In the genomic region with DNA sequence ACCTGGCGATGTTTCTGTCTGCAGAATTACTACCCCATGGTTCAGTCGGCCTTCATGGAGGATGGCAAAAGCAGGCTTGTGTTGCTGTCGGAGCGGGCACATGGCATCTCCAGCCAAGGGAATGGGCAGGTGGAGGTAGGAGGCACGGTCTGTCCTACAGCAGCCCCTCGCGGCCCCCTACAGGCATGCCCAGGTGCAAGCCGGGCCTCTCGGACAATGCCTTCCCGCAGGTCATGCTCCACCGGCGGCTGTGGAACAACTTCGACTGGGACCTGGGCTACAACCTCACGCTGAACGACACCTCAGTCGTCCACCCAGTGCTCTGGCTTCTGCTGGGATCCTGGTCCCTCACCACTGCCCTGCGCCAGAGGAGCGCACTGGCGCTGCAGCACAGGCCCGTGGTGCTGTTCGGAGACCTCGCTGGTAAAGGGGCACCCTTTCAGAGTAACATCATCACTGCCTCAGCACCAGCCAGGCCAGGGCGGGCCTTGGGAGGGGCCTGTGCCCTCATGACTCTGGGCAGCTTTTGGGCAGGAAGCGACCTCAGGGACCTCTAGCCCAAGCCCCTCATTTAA, we compare ENCODE assay signal across 26 cellular contexts.
"Had no signal": no experiment of that assay in that cellular context is flagged by ENCODE, and none has a peak within 500 bp of the region (broad histone marks: within the 10 kb centered on the region; RNA-seq: fewer than 3 reads in every experiment).

No MANE protein-coding gene starts in this region.

- H3K4me1 ChIP-seq: left ventricle myocardium inferior, lower lobe of right lung, neural progenitor cell, parathyroid adenoma, prostate gland, right lobe of liver, suprapubic skin, thyroid gland, upper lobe of left lung, uterus had no signal

- DNase-seq: cortex of kidney; dorsolateral prefrontal cortex; effector CD8-positive, alpha-beta T cell; heart left ventricle; hippocampal formation; left cardiac atrium; left ventricle myocardium inferior; lower lobe of right lung; midbrain; occipital lobe; right lobe of liver; stimulated activated CD4-positive, alpha-beta T cell treated with anti-CD3 and anti-CD28 coated beads, Interleukin-4, amount 100 ng/mL, for 1 hour; stimulated activated CD8-positive, alpha-beta memory T cell treated with anti-CD3 and anti-CD28 coated beads, Interleukin-4, amount 100 ng/mL, for 48 hours; stimulated activated naive CD8-positive, alpha-beta T cell treated with anti-CD3 and anti-CD28 coated beads, Interleukin-15, Interleukin-2, amounts not matched to agents 100 U/mL and 50 U/mL, for 24 hours; thyroid gland; uterus had no signal

- H3K27ac ChIP-seq: dorsolateral prefrontal cortex, heart left ventricle, left ventricle myocardium inferior, lower lobe of right lung, neural progenitor cell, parathyroid adenoma, prostate gland, right lobe of liver, suprapubic skin, thyroid gland, upper lobe of left lung, uterus had no signal

- H3K79me2 ChIP-seq: parathyroid adenoma had no signal

- H3K4me3 Mint-ChIP-seq: memory B cell; natural killer cell treated with Interleukin-12 subunit alpha and Interleukin-12 subunit beta and Interleukin-15 and Interleukin-18, amount 100 ng/mL, for 72 hours; neural progenitor cell; stimulated activated effector memory CD8-positive, alpha-beta T cell treated with anti-CD3 and anti-CD28 coated beads, Interleukin-12 subunit alpha, Interleukin-12 subunit beta, amount 100 ng/mL, for 72 hours had no signal

- H3K9ac ChIP-seq: neural progenitor cell, parathyroid adenoma had no signal

- H3K36me3 ChIP-seq: neural progenitor cell, uterus had no signal

- H2AFZ ChIP-seq: neural progenitor cell, parathyroid adenoma had no signal

- H3K27me3 ChIP-seq: dorsolateral prefrontal cortex, heart left ventricle, neural progenitor cell, right lobe of liver, suprapubic skin, thyroid gland, upper lobe of left lung, uterus had no signal

- H3K4me3 ChIP-seq: dorsolateral prefrontal cortex, heart left ventricle, left ventricle myocardium inferior, lower lobe of right lung, neural progenitor cell, prostate gland, right lobe of liver, suprapubic skin, thyroid gland, upper lobe of left lung, uterus had no signal

- H3K9me3 ChIP-seq: heart left ventricle, left ventricle myocardium inferior, lower lobe of right lung, prostate gland, right lobe of liver, suprapubic skin, thyroid gland, upper lobe of left lung, uterus had no signal

- H3K4me1 Mint-ChIP-seq: memory B cell, neural progenitor cell had no signal

- FAIRE-seq: frontal cortex, keratinocyte had no signal

- H3K27ac Mint-ChIP-seq: memory B cell; natural killer cell treated with Interleukin-12 subunit alpha and Interleukin-12 subunit beta and Interleukin-15 and Interleukin-18, amount 100 ng/mL, for 72 hours; neural progenitor cell had no signal

- ATAC-seq: heart left ventricle; left cardiac atrium; lower lobe of right lung; natural killer cell treated with Interleukin-12 subunit alpha and Interleukin-12 subunit beta and Interleukin-15 and Interleukin-18, amount 100 ng/mL, for 72 hours; right lobe of liver; stimulated activated effector memory CD8-positive, alpha-beta T cell treated with anti-CD3 and anti-CD28 coated beads, Interleukin-12 subunit alpha, Interleukin-12 subunit beta, amount 100 ng/mL, for 72 hours; stimulated activated naive CD8-positive, alpha-beta T cell treated with anti-CD3 and anti-CD28 coated beads, Interleukin-15, Interleukin-2, amounts not matched to agents 100 U/mL and 50 U/mL, for 24 hours had no signal

- H3K27me3 Mint-ChIP-seq: memory B cell; natural killer cell treated with Interleukin-12 subunit alpha and Interleukin-12 subunit beta and Interleukin-15 and Interleukin-18, amount 100 ng/mL, for 72 hours had no signal

- H3K4me2 ChIP-seq: neural progenitor cell had no signal
